ENCODE assay signal across 13 cellular contexts in genomic region chr7:135291809-135292253, GRCh38. TPM values are rescaled to one million over a fixed set of nuclear protein-coding genes. Genes with fewer than 3 reads are reported as not detected.
DNase-seq lines count a peak whose midpoint lies in the region; ATAC-seq and TF ChIP-seq lines count a peak whose summit lies in the region.
"Had no signal": no experiment of that assay in that cellular context is flagged by ENCODE, and none has a peak within 500 bp of the region (broad histone marks: within the 10 kb centered on the region; RNA-seq: fewer than 3 reads in every experiment).

No MANE protein-coding gene starts in this region.

- H3K4me1 Mint-ChIP-seq in Calu3 (ENCODE audit: low read depth, unreplicated experiment), result peaks cover 20% of the 10 kb centered on the region

- no peak for TF ChIP-seq POLR2A in IMR-90 (IDR thresholded peaks at IDR 0.05; ENCODE audit: low read depth, low read length)

- POLR2A ChIA-PET in IMR-90 (lab: Charles Lee; ENCODE audit: unreplicated experiment) (no interaction called here), GM10248 (lab: Yijun Ruan, JAX) (no interaction called here)

- no peak overlapping the region for H2BK5ac ChIP-seq in IMR-90 (ENCODE audit: low read depth, low read length, poor library complexity, severe bottlenecking)

- H4K8ac ChIP-seq in IMR-90 (ENCODE audit: low read depth in 2 of 2, low read length in 2 of 2), result no peak overlapping the region

- H3K14ac ChIP-seq in IMR-90 (replicated peaks; ENCODE audit: low read depth, low read length), result no peak overlapping the region

- no peak overlapping the region for H2BK120ac ChIP-seq in IMR-90 (ENCODE audit: low read depth, low read length)

- CTCF ChIA-PET in Calu3 (lab: Charles Lee) (interaction anchor here (0.8 to 1.9 kb wide), 4 partner anchors 11 to 85 kb away, joined by 3 to 8 read pairs (median 6); no protein-coding TSS in a partner anchor), IMR-90 (lab: Yijun Ruan, JAX) (no interaction called here), GM10248 (lab: Yijun Ruan, JAX) (interaction anchor here (1.3 to 4.0 kb wide), 5 partner anchors 9 to 353 kb away, joined by 4 to 21 read pairs (median 9); no protein-coding TSS in a partner anchor)

- no peaks in the 10 kb centered on the region; the same call in 1 of the 2 replicates for H3K9me1 ChIP-seq in IMR-90 (ENCODE audit: insufficient read depth, low read length)

- no peaks in the 10 kb centered on the region for H3K79me1 ChIP-seq in IMR-90 (ENCODE audit: low read depth in 1 of 2, low read length in 2 of 2)

- H3K36me3 Mint-ChIP-seq in Calu3 (ENCODE audit: insufficient read depth, unreplicated experiment), result no peaks in the 10 kb centered on the region

- no peak overlapping the region; the same call in 1 of the 2 replicates for H3K23ac ChIP-seq in IMR-90 (ENCODE audit: low read depth, low read length)

- 70% methylated on average over 2 of the region's 8 CpGs; no CpG with 5 or more reads in 1 of the 2 experiments for WGBS in IMR-90 (ENCODE audit: extremely low coverage in 2 of 2, insufficient read length in 1 of 2), 2 experiments

- H3K27ac ChIP-seq in IMR-90 (ENCODE audit: insufficient read depth, low read length), result no peak overlapping the region

- no peaks in the 10 kb centered on the region for H3K27me3 ChIP-seq in IMR-90 (ENCODE audit: control insufficient read depth, insufficient read depth, low read length)

- no peak overlapping the region for H3K4me3 ChIP-seq in IMR-90 (ENCODE audit: insufficient read depth, low read depth, low read length)
- H3K4me3 ChIP-seq: mucosa of descending colon had no signal

- BruUV-seq in Calu3 (replicated peaks; lab: Mats Ljungman, UMichigan), result no TSS peak
- BruUV-seq in IMR-90 (replicated peaks; lab: Mats Ljungman, UMichigan), result no TSS peak

- no peak overlapping the region for H4K5ac ChIP-seq in IMR-90 (ENCODE audit: low read depth, low read length)

- dilution Hi-C loops in IMR-90 (cut with HindIII; ENCODE audit: low sequenced_read_pairs, unreplicated experiment), result no loop called here

- no peak overlapping the region for H4K91ac ChIP-seq in IMR-90 (ENCODE audit: insufficient read depth, low read depth, low read length)

- no peak overlapping the region for H3K9ac ChIP-seq in IMR-90 (ENCODE audit: low read depth, low read length)

- H2AK5ac ChIP-seq in IMR-90 (ENCODE audit: low read depth, low read length), result no peak overlapping the region

- no peaks in the 10 kb centered on the region for H4K20me1 ChIP-seq in IMR-90 (ENCODE audit: insufficient read depth, low read length)

- H2AK9ac ChIP-seq in IMR-90 (replicated peaks; ENCODE audit: low read depth, low read length, poor library complexity), result no peak overlapping the region

- H3K4me3 Mint-ChIP-seq in Calu3 (ENCODE audit: low read depth, unreplicated experiment), result no peak overlapping the region

- intact Hi-C loops in Calu3 (cut with micrococcal nuclease; ENCODE audit: unreplicated experiment), result no loop called here
- intact Hi-C loops in IMR-90 (cut with micrococcal nuclease), result no loop called here

- peak; percentile 68 for DNase-seq in Calu3
- DNase-seq in IMR-90, result peak; percentile 86
- DNase-seq in SHP77 treated with DMSO at 0.1 percent for 48 hours (lab: John Stamatoyannopoulos, UW), result peak; percentile 86
- DNase-seq in glomerular visceral epithelial cell (ENCODE audit: extremely low spot score), result peak; percentile 62
- no peak for DNase-seq in GM10248 (ENCODE audit: extremely low spot score)
- DNase-seq in GM20000 (ENCODE audit: low spot score), result no peak
- no peak for DNase-seq in NCI-H82 treated with DMSO at 0.1 percent for 48 hours (lab: John Stamatoyannopoulos, UW; ENCODE audit: unreplicated experiment)
- DNase-seq: H7, mucosa of descending colon, NCI-H1930 had no signal

- H3K4me1 ChIP-seq in IMR-90 (ENCODE audit: control insufficient read depth, insufficient read depth, low read length), result no peaks in the 10 kb centered on the region

- H3K27me3 Mint-ChIP-seq in Calu3 (ENCODE audit: unreplicated experiment), result no peaks in the 10 kb centered on the region

- no peak overlapping the region for H3K4me2 ChIP-seq in IMR-90 (ENCODE audit: low read depth, low read length)

- no peak overlapping the region for H3K18ac ChIP-seq in IMR-90 (ENCODE audit: low read depth, low read length)

- H3K4ac ChIP-seq in IMR-90 (ENCODE audit: low read depth, low read length), result no peak overlapping the region

- H2BK20ac ChIP-seq in IMR-90 (ENCODE audit: low read depth, low read length), result no peak overlapping the region

- H3K36me3 ChIP-seq in IMR-90 (ENCODE audit: control insufficient read depth, insufficient read depth, low read length), result no peaks in the 10 kb centered on the region

- H2AFZ ChIP-seq in IMR-90 (replicated peaks; ENCODE audit: low read length, poor library complexity), result peak overlapping the region; percentile 75

- H3K9me3 Mint-ChIP-seq in Calu3 (ENCODE audit: low read depth, unreplicated experiment), result peaks cover 3% of the 10 kb centered on the region

- H3K9me3 ChIP-seq in IMR-90 (ENCODE audit: control insufficient read depth, insufficient read depth, low read length), result no peaks in the 10 kb centered on the region
- H3K9me3 ChIP-seq: mucosa of descending colon had no signal

- in situ Hi-C loops in IMR-90 (cut with MboI; ENCODE audit: low sequenced_read_pairs), result no loop called here

- H3K27ac Mint-ChIP-seq in Calu3 (ENCODE audit: unreplicated experiment), result peak overlapping the region; percentile 22

- no peak overlapping the region for H3K56ac ChIP-seq in IMR-90 (ENCODE audit: extremely low read depth, insufficient read depth, low read length)

- peak; percentile 27; the same call in 1 of the 2 replicates for ATAC-seq in IMR-90 (ENCODE audit: low read depth)
- no peak for ATAC-seq in GM21529 (IDR thresholded peaks at IDR 0.05; ENCODE audit: unreplicated experiment)
- ATAC-seq: mucosa of descending colon had no signal

- no peak overlapping the region for H2BK15ac ChIP-seq in IMR-90 (ENCODE audit: low read depth, low read length)

- TF ChIP-seq CTCF in Calu3 (IDR thresholded peaks at IDR 0.05; ENCODE audit: unreplicated experiment), result no peak
- TF ChIP-seq CTCF in IMR-90 (conservative IDR thresholded peaks at IDR 0.05; ENCODE audit: low read depth, low read length), result no peak
- TF ChIP-seq CTCF in GM10248 (IDR thresholded peaks at IDR 0.05; ENCODE audit: control extremely low read depth, extremely low read depth, low read depth, missing control alignments), result no peak
- no peak for TF ChIP-seq CTCF in GM20000 (IDR thresholded peaks at IDR 0.05; ENCODE audit: extremely low read depth, missing control alignments)

- no peak for TF ChIP-seq RAD21 in IMR-90 (IDR thresholded peaks at IDR 0.05; ENCODE audit: low read length)

TF ChIP-seq in IMR-90, 13 proteins besides CTCF, POLR2A, EP300 and RAD21:
- TF ChIP-seq CEBPB (IDR thresholded peaks at IDR 0.05; ENCODE audit: low read depth, low read length), result peak; percentile 36; the same call in 1 of the 2 replicates
- peak; percentile 44; the same call in 1 of the 2 replicates for TF ChIP-seq MAFK (IDR thresholded peaks at IDR 0.05; ENCODE audit: low read depth, low read length)
- 0 out of 2 replicates have a peak, but pooled peaks have one; percentile 10 for TF ChIP-seq FOS (IDR thresholded peaks at IDR 0.05; ENCODE audit: low read depth, low read length)
- TF ChIP-seq ELK1 (IDR thresholded peaks at IDR 0.05; ENCODE audit: borderline replicate concordance, low read depth, low read length), result no peak

RNA-seq across cellular contexts. Expression of gene STRA8, which starts 58.2 kb away (rescaled TPM):
- not detected in 2 replicates for total RNA-seq in Calu3 (2022)
- total RNA-seq in IMR-90 (2012; rRNA removed), result not detected in 2 replicates
- polyA plus RNA-seq in IMR-90 (2012; rRNA removed), result not detected in 2 replicates
- polyA plus RNA-seq in IMR-90 (2012; cell fraction: cytosol; rRNA removed), result not detected in 2 replicates
- polyA plus RNA-seq in IMR-90 (2012; cell fraction: nucleus; rRNA removed; ENCODE audit: low replicate concordance), result not detected in 2 replicates
- total RNA-seq: cardiac septum; H7; mucosa of descending colon; T-helper 1 cell treated with Interleukin-12 subunit alpha and Interleukin-12 subunit beta and Interleukin-4 antibody, amounts not matched to agents 30 ng/mL and 1 ng/mL, for 36 hours had no signal

Comparison
In these comparisons a context has a peak if more than half of its experiments do, and no peak if none do; other contexts are left out.
1. DNase-seq: peak in Calu3 (single experiment), IMR-90 (single experiment), SHP77 treated with DMSO at 0.1 percent for 48 hours (single experiment) and glomerular visceral epithelial cell (single experiment); none in GM10248 (single experiment), GM20000 (single experiment) and NCI-H82 treated with DMSO at 0.1 percent for 48 hours (single experiment).